ENCODE assay signal across 24 cellular contexts in the genomic region with DNA sequence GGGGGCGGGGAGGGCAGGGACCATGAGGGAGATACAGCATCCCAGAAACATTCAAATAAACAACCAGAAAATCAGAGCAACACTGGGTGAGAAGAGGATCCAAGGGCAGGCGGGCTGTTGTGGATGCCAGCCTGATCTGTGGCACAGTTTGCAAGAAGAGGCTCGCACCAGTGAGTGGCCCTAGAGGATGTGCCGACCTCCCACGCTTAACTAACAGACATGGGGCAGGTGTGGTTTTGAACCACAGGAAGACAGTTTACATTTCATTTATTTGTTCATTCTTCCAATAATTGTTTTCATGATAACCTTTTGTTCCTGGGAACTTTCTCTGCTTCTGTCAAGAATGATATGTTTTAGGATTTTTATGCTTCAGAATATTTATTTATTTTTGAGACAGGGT.
"Had no signal": no experiment of that assay in that cellular context is flagged by ENCODE, and none has a peak within 500 bp of the region (broad histone marks: within the 10 kb centered on the region; RNA-seq: fewer than 3 reads in every experiment).

No MANE protein-coding gene starts in this region.

- H3K4me3 ChIP-seq: stomach, suprapubic skin, testis, thoracic aorta, thyroid gland, tibial artery, tibial nerve, transverse colon, upper lobe of left lung, upper lobe of right lung, uterus, vagina had no signal

- DNase-seq: stimulated activated CD4-positive, alpha-beta T cell treated with anti-CD3 and anti-CD28 coated beads, Interleukin-2, amount 100 ng/mL, for 48 hours; stimulated activated CD4-positive, alpha-beta T cell treated with anti-CD3 and anti-CD28 coated beads, Interleukin-4, amount 100 ng/mL, for 1 hour; stimulated activated CD4-positive, alpha-beta T cell treated with anti-CD3 and anti-CD28 coated beads, Interleukin-4, amount 100 ng/mL, for 24 hours; stimulated activated CD4-positive, alpha-beta T cell treated with anti-CD3 and anti-CD28 coated beads, Interleukin-4, amount 100 ng/mL, for 4 hours; stimulated activated CD8-positive, alpha-beta memory T cell treated with anti-CD3 and anti-CD28 coated beads, Interleukin-4, amount 100 ng/mL, for 48 hours; stimulated activated naive B cell treated with anti-CD40 and anti-IgM and Interleukin-4, amounts not matched to agents 10 μg/mL and 1 μg/mL and 100 μg/mL, for 72 hours; stimulated activated naive CD4-positive, alpha-beta T cell; stimulated activated naive CD4-positive, alpha-beta T cell treated with Interleukin-2 at 50 U/mL for 16 hours; stimulated activated naive CD8-positive, alpha-beta T cell treated with anti-CD3 and anti-CD28 coated beads, Interleukin-15, amount 100 ng/mL, for 72 hours; stimulated activated naive CD8-positive, alpha-beta T cell treated with anti-CD3 and anti-CD28 coated beads, Interleukin-15, Interleukin-2, amounts not matched to agents 100 U/mL and 50 U/mL, for 24 hours; stomach; substantia nigra; testis; thyroid gland; tibial artery; transverse colon; trophoblast cell; upper lobe of left lung; upper lobe of right lung; uterus had no signal
